Comparison of ENCODE assay signal across 25 cellular contexts in the genomic region with DNA sequence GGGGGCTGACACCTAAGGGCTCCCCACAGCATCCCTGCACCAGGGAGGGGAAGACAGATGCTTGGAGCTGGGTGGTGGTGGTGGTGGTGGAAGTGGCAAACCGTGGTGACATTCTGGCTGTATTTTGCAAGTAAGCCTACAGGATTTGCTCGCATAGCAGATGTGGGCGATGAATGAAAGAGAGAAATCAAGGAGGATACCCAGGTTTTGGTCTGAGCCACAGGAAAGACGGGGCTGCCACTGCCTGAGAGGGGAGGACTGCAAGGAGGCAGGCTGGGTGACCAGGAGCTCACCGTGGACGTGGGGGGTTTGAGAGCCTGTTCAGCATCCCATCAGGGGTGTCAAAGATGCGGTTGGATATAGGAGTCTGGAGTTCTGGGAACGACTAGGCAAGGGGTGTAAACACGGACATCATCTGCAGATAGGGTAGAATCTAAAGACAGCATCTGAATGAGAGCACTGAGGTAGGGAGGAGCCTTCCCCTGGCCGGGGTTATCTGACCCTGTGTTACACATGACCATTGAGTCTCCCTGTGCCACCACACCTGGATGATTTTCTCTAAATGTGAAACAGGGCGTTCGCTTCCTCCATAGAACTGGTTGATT. TPM values are rescaled to one million over a fixed set of nuclear protein-coding genes. Genes with fewer than 3 reads are reported as not detected.
DNase-seq lines count a peak whose midpoint lies in the region; ATAC-seq lines count a peak whose summit lies in the region.
"Had no signal": no experiment of that assay in that cellular context is flagged by ENCODE, and none has a peak within 500 bp of the region (broad histone marks: within the 10 kb centered on the region; RNA-seq: fewer than 3 reads in every experiment).

No MANE protein-coding gene starts in this region.

- ATAC-seq in GM18519 (IDR thresholded peaks at IDR 0.05; ENCODE audit: low FRiP score, unreplicated experiment) (no peak), GM19035 (IDR thresholded peaks at IDR 0.05; ENCODE audit: unreplicated experiment) (no peak)
- ATAC-seq: Panc1 had no signal

- H3K9ac ChIP-seq in stomach smooth muscle (ENCODE audit: low read length in 2 of 2) = no peak overlapping the region

- DNase-seq in G401 (ENCODE audit: low spot score) (peak; percentile 7), ecto neural progenitor cell (ENCODE audit: low spot score) (peak; percentile 17), mesenteric fat pad (ENCODE audit: low spot score) (peak; percentile 78), pons (ENCODE audit: low spot score) (no peak), superior temporal gyrus (ENCODE audit: extremely low spot score) (no peak)
- DNase-seq: BE2C, DMS153, DND-41, GOT3, HCEC 1CT, IMR-90, KG1, NCI-H1048, NCI-H1417, NCI-H1694, NCI-H2029 treated with DMSO at 0.1 percent for 48 hours, NCI-H2227 treated with DMSO at 0.1 percent for 48 hours, NCI-H526 treated with DMSO at 0.1 percent for 48 hours, SHP77 treated with DMSO at 0.1 percent for 48 hours had no signal

- H3K27me3 ChIP-seq in stomach smooth muscle (ENCODE audit: control insufficient read depth in 1 of 2, insufficient read depth in 2 of 2, low read length in 2 of 2) = no peaks in the 10 kb centered on the region
- H3K27me3 ChIP-seq: BE2C had no signal

- in situ Hi-C loops in G401 (cut with HindIII; ENCODE audit: low sequenced_read_pairs) = no loop called here

- H3K4me1 ChIP-seq in stomach smooth muscle (ENCODE audit: control insufficient read depth, insufficient read depth, low read length) = peaks cover 56% of the 10 kb centered on the region
- H3K4me1 ChIP-seq: BE2C had no signal

- peak overlapping the region; percentile 84 for H3K27ac ChIP-seq in stomach smooth muscle (ENCODE audit: low read length)
- H3K27ac ChIP-seq: RWPE1, SK-N-MC had no signal

- H3K36me3 ChIP-seq in stomach smooth muscle (ENCODE audit: control insufficient read depth in 2 of 2, insufficient read depth in 2 of 2, low read length in 2 of 2) = peaks cover 11 to 14% of the 10 kb centered on the region in 2 donors
- H3K36me3 ChIP-seq: BE2C had no signal

- H3K9me3 ChIP-seq in stomach smooth muscle (ENCODE audit: control insufficient read depth in 2 of 2, low read length in 2 of 2) = no peaks in the 10 kb centered on the region
- H3K9me3 ChIP-seq: BE2C had no signal

- H3K4me3 ChIP-seq in stomach smooth muscle (ENCODE audit: low read length in 2 of 2) = no peak overlapping the region
- H3K4me3 ChIP-seq: SK-N-MC had no signal

RNA-seq across cellular contexts. Expression of a gene that starts 49.7 kb away (rescaled TPM):
- 10.2 and 14.6 TPM in 2 replicates for total RNA-seq in G401 (2014; rRNA removed; shearing (Covaris generic))
- total RNA-seq in mesenteric fat pad = 109 TPM
- total RNA-seq: IMR-90 had no signal

Comparison
In these comparisons a context has a peak if more than half of its experiments do, and no peak if none do; other contexts are left out.
1. DNase-seq: peak in G401 (single experiment), ecto neural progenitor cell (single experiment) and mesenteric fat pad (single experiment); none in pons (single experiment) and superior temporal gyrus (single experiment).